Comparison of ENCODE assay signal across 18 cellular contexts in the genomic region with DNA sequence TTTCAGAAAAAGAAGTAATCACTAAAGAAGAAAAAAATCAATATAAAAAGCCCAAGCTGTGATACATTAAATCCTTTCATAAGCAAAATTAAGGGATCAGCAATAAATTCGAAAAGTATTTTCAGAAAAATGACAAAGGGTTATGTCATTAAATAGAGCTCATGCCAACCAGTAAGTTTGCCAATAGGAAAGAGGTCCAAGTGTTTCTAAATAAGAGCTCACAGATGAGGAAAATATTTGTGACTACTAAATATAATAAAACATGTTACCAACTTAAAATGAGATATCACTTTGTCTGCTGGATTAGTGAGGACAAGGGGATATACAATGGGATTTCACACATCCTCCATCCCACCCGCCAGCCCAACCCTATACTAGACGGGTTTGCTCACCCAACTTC.
"Had no signal": no experiment of that assay in that cellular context is flagged by ENCODE, and none has a peak within 500 bp of the region (broad histone marks: within the 10 kb centered on the region; RNA-seq: fewer than 3 reads in every experiment).

No MANE protein-coding gene starts in this region.

- H3K4me1 ChIP-seq: esophagus squamous epithelium, psoas muscle had no signal

- DNase-seq: cerebellar nuclear complex; esophagus squamous epithelium; heart left ventricle; hippocampal formation; mesendoderm; naive B cell; psoas muscle; retina; stimulated activated CD4-positive, alpha-beta T cell treated with anti-CD3 and anti-CD28 coated beads, Interleukin-2, amount 100 ng/mL, for 24 hours; stimulated activated CD4-positive, alpha-beta T cell treated with anti-CD3 and anti-CD28 coated beads, Interleukin-4, amount 100 ng/mL, for 4 hours; stimulated activated naive B cell treated with anti-CD40 and anti-IgM and Interleukin-4, amounts not matched to agents 10 μg/mL and 1 μg/mL and 100 μg/mL, for 72 hours; stimulated activated naive CD8-positive, alpha-beta T cell treated with anti-CD3 and anti-CD28 coated beads, Interleukin-15, amount 100 ng/mL, for 72 hours; trophoblast cell had no signal

- H3K9me3 ChIP-seq: esophagus squamous epithelium, heart left ventricle, neutrophil, psoas muscle had no signal

- H3K27me3 ChIP-seq: esophagus squamous epithelium, heart left ventricle, neutrophil had no signal

- H3K36me3 ChIP-seq: esophagus squamous epithelium, heart left ventricle, neutrophil had no signal

- H3K27ac ChIP-seq: esophagus squamous epithelium, neutrophil, psoas muscle, skin epidermis had no signal

- ATAC-seq: left lobe of liver; psoas muscle; sciatic nerve; stimulated activated naive B cell treated with anti-CD40 and anti-IgM and Interleukin-4, amounts not matched to agents 10 μg/mL and 1 μg/mL and 100 μg/mL, for 72 hours; stimulated activated naive CD8-positive, alpha-beta T cell treated with anti-CD3 and anti-CD28 coated beads, Interleukin-15, amount 100 ng/mL, for 72 hours had no signal

- H3K4me3 ChIP-seq: esophagus squamous epithelium, heart left ventricle, lung, psoas muscle, skin epidermis had no signal
